Comparison of ENCODE assay signal across 16 cellular contexts in the genomic region with DNA sequence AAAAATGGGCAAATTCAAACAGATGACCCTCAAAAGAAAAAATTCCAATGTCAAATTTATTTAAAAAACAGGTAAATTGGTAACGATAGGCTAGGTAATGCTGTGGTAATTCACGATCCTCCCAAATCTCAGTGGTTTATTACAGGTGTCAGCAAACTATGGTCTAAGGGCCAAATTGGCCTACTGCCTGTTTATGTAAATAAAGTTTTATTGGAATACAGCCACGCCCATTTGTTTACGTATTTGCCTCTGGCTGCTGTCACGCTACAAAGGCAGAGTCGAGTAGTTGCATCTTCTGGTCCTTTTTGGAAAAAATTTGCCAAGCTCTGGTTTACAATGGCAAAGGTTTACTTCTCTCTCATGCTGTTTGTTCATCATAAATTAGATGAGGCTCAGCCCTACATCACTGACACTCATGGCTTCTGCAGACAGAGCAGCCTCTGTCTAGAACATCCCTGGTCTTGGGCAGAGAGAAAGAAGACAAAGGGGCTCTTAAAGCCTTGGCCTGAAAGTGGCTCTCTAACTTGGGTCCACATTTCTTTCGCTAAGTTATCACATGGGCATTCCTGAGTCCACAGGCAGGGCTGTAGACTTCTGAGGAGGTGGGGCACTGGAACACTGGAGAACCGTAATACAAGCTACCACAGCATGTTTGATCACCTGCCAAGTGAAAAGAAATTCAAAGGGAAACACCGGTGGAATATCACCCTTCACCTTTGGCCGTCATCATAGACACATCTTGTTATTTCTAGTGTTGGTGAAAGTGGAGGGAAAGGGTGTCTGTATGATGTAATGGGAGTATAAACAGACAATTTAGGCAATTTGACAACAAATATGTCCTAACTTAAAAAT. TPM values are rescaled to one million over a fixed set of nuclear protein-coding genes. Genes with fewer than 3 reads are reported as not detected.
DNase-seq lines count a peak whose midpoint lies in the region; FAIRE-seq and TF ChIP-seq lines count a peak whose summit lies in the region.
"Had no signal": no experiment of that assay in that cellular context is flagged by ENCODE, and none has a peak within 500 bp of the region (broad histone marks: within the 10 kb centered on the region; RNA-seq: fewer than 3 reads in every experiment).

No MANE protein-coding gene starts in this region.

- H3K9ac ChIP-seq in fibroblast of lung (ENCODE audit: insufficient read depth, low read length) (no peak overlapping the region), neural progenitor cell (no peak overlapping the region)

- H3K27me3 Mint-ChIP-seq in CD14-positive monocyte (ENCODE audit: low read depth in 3 of 3) (no peaks in the 10 kb centered on the region), neural progenitor cell (ENCODE audit: insufficient read depth, low read depth) (peaks cover 4% of the 10 kb centered on the region)

- H3K36me3 ChIP-seq in fibroblast of lung (ENCODE audit: control insufficient read depth, insufficient read depth, low read length) = no peaks in the 10 kb centered on the region
- H3K36me3 ChIP-seq in neural progenitor cell = no peaks in the 10 kb centered on the region

- peak overlapping the region in 3 of 7 donors; percentile 5 to 38 (median 5) for H3K27ac Mint-ChIP-seq in CD14-positive monocyte
- H3K27ac Mint-ChIP-seq in neural progenitor cell = no peak overlapping the region

- no peaks in the 10 kb centered on the region for H3K4me1 ChIP-seq in fibroblast of lung (ENCODE audit: control insufficient read depth, extremely low read depth, insufficient read depth, low read length)
- H3K4me1 ChIP-seq in neural progenitor cell = no peaks in the 10 kb centered on the region

- H3K4me3 Mint-ChIP-seq in CD14-positive monocyte = no peak overlapping the region
- H3K4me3 Mint-ChIP-seq in neural progenitor cell = no peak overlapping the region

- H3K79me2 ChIP-seq in fibroblast of lung (ENCODE audit: control insufficient read depth, insufficient read depth, low read length) = no peaks in the 10 kb centered on the region
- H3K79me2 ChIP-seq in neural progenitor cell (ENCODE audit: low read depth) = no peaks in the 10 kb centered on the region

- H3K27ac ChIP-seq in fibroblast of lung (ENCODE audit: insufficient read depth, low read length) (no peak overlapping the region), neural progenitor cell (no peak overlapping the region)
- H3K27ac ChIP-seq: HL-60 had no signal

- TF ChIP-seq CTCF in fibroblast of lung (conservative IDR thresholded peaks at IDR 0.05 in 1 of 2, IDR thresholded peaks at IDR 0.05 in 1 of 2; ENCODE audit: low read depth in 1 of 2, low read length in 2 of 2) (no peak), CD14-positive monocyte (IDR thresholded peaks at IDR 0.05) (no peak), neural progenitor cell (IDR thresholded peaks at IDR 0.05) (no peak)

- no peak overlapping the region for H3K4me2 ChIP-seq in fibroblast of lung (ENCODE audit: extremely low read depth, insufficient read depth, low read length)
- no peak overlapping the region for H3K4me2 ChIP-seq in neural progenitor cell

- FAIRE-seq in frontal cortex (lab: Jason Lieb, UNC) = no peak
- FAIRE-seq: H54 had no signal

- H3K9me3 Mint-ChIP-seq in CD14-positive monocyte (peaks cover 0 to 6% (median under 1%) of the 10 kb centered on the region in 7 donors), neural progenitor cell (peaks cover 6% of the 10 kb centered on the region)

- H3K27me3 ChIP-seq in fibroblast of lung (ENCODE audit: control insufficient read depth, insufficient read depth, low read length) = no peaks in the 10 kb centered on the region
- no peaks in the 10 kb centered on the region for H3K27me3 ChIP-seq in neural progenitor cell

- H3K36me3 Mint-ChIP-seq in CD14-positive monocyte (peaks cover 61 to 66% of the 10 kb centered on the region in 2 donors), neural progenitor cell (no peaks in the 10 kb centered on the region)

- H3K4me1 Mint-ChIP-seq in CD14-positive monocyte (no peaks in the 10 kb centered on the region), neural progenitor cell (peaks cover 6% of the 10 kb centered on the region)

- intact Hi-C loops in CD14-positive monocyte (cut with micrococcal nuclease) = no loop called here

- H3F3A ChIP-seq in neural progenitor cell (ENCODE audit: low read depth) = no peaks in the 10 kb centered on the region

- no peaks in the 10 kb centered on the region for H4K20me1 ChIP-seq in fibroblast of lung (ENCODE audit: control insufficient read depth, extremely low read depth, insufficient read depth, low read length)
- no peaks in the 10 kb centered on the region for H4K20me1 ChIP-seq in neural progenitor cell (ENCODE audit: low read depth)

- H3K4me3 ChIP-seq in fibroblast of lung (replicated peaks in 1 of 4; ENCODE audit: control extremely low read depth in 1 of 4, insufficient read depth in 1 of 4, low read depth in 3 of 4, low read length in 4 of 4) (no peak overlapping the region), skeletal muscle cell (ENCODE audit: low read depth, low read length) (no peak overlapping the region), neural progenitor cell (no peak overlapping the region)

- H2AFZ ChIP-seq in fibroblast of lung (ENCODE audit: low read length) (no peak overlapping the region), neural progenitor cell (replicated peaks) (no peak overlapping the region)

- H3K9me3 ChIP-seq in fibroblast of lung (ENCODE audit: control insufficient read depth, insufficient read depth, low read depth, low read length) (no peaks in the 10 kb centered on the region), neural progenitor cell (ENCODE audit: low read depth) (no peaks in the 10 kb centered on the region)

- peak; percentile 3 to 43 for DNase-seq in NCI-H2081 (lab: John Stamatoyannopoulos, UW)
- DNase-seq in NCI-H2081 treated with DMSO at 0.1 percent for 48 hours (lab: John Stamatoyannopoulos, UW) = no peak
- DNase-seq in NCI-H748 (lab: John Stamatoyannopoulos, UW; ENCODE audit: unreplicated experiment) = peak; percentile 66
- peak; percentile 23 to 57 for DNase-seq in fibroblast of lung (ENCODE audit: low read depth in 2 of 2)
- peak; percentile 19 for DNase-seq in skeletal muscle cell (ENCODE audit: low read depth)
- DNase-seq in CD14-positive monocyte (ENCODE audit: low spot score) = no peak
- DNase-seq in neural progenitor cell (ENCODE audit: low spot score) = no peak
- no peak for DNase-seq in frontal cortex (ENCODE audit: low spot score in 2 of 2)
- DNase-seq: 8988T; activated CD8-positive, alpha-beta memory T cell treated with anti-CD3 and anti-CD28 coated beads, Interleukin-2, amount 50 U/mL, for 48 hours; amygdala; DMS 273 treated with DMSO at 0.1 percent for 48 hours; NCI-H524 treated with DMSO at 0.1 percent for 48 hours; trophoblast cell had no signal

RNA-seq across cellular contexts. Expression of gene SP110, which starts 34.8 kb away (rescaled TPM):
- 7.2 and 9.2 TPM in 2 replicates for total RNA-seq in fibroblast of lung
- polyA plus RNA-seq in fibroblast of lung = 12.7 and 15.9 TPM in 2 replicates
- 14.4 and 17.5 TPM in 2 replicates for polyA plus RNA-seq in fibroblast of lung (2012)
- polyA minus RNA-seq in fibroblast of lung (ENCODE audit: low replicate concordance) = 14.0 and 20.1 TPM in 2 replicates
- polyA plus RNA-seq in CD14-positive monocyte = 10 to 100 TPM; 39.1 to 65.5 TPM
- total RNA-seq in neural progenitor cell (ENCODE audit: low replicate concordance) = 0.65 and 1.3 TPM in 2 replicates
- 0.82 TPM for total RNA-seq in frontal cortex

RNA-seq across cellular contexts. Expression of gene SP140, which starts 40.6 kb away (rescaled TPM):
- 0.26 and 0.33 TPM in 2 replicates for total RNA-seq in fibroblast of lung
- 0.17 and 0.60 TPM in 2 replicates for polyA plus RNA-seq in fibroblast of lung
- polyA plus RNA-seq in fibroblast of lung (2012) = 0.34 and 0.52 TPM in 2 replicates
- not detected in 2 replicates for polyA minus RNA-seq in fibroblast of lung (ENCODE audit: low replicate concordance)
- polyA plus RNA-seq in CD14-positive monocyte = 1 to 10 TPM; 2.5 to 5.9 TPM
- total RNA-seq in neural progenitor cell (ENCODE audit: low replicate concordance) = 0.06 TPM in 1 of 2 replicates, not detected in the other
- 0.82 TPM for total RNA-seq in frontal cortex

Comparison
In these comparisons a context has a peak if more than half of its experiments do, and no peak if none do; other contexts are left out.
1. DNase-seq: peak in NCI-H2081 (2 of 2), NCI-H748 (single experiment), fibroblast of lung (2 of 2) and skeletal muscle cell (single experiment); none in NCI-H2081 treated with DMSO at 0.1 percent for 48 hours (single experiment), CD14-positive monocyte (single experiment), neural progenitor cell (single experiment) and frontal cortex (0 of 2).